8 cellular contexts compared by ENCODE assay signal in the genomic region with DNA sequence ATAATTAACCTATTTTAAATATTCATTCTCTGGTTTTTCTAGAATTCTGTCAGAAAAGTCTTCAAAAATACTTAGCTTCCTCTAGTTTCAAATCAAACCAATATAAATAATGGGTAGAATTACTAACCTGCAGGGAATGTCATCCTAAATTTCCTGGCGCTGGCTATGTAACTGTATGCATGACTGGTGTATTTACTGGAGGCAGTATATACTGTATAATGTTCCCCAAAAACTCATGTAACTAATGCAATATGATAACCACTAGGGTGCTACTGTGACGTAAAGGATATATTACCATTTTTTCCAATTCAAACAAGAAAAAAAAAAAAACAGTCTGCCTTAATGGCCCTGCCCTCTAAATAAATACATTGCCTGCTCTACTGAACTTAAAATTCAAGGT.
"Had no signal": no experiment of that assay in that cellular context is flagged by ENCODE, and none has a peak within 500 bp of the region (broad histone marks: within the 10 kb centered on the region; RNA-seq: fewer than 3 reads in every experiment).

No MANE protein-coding gene starts in this region.

- H3K4me2 ChIP-seq: GM23338 had no signal

- H2AFZ ChIP-seq: GM23248, GM23338 had no signal

- H3K4me3 ChIP-seq: GM23248, GM23338, HAP-1 had no signal

- H3K36me3 ChIP-seq: HAP-1 had no signal

- H3K27ac ChIP-seq: GM23248 had no signal

- DNase-seq: GM23248, GOT3, H7, H9, HCEC 1CT, HFFc6 had no signal

- H3K9me3 ChIP-seq: HAP-1 had no signal

- H3K9ac ChIP-seq: GM23248 had no signal
